In genomic region chr20:13492001-13492480, GRCh38 we compare ENCODE assay signal across 11 cellular contexts.
A peak's percentile ranks its signal among the peaks of the same experiment; 100 is the strongest.
DNase-seq lines count a peak whose midpoint lies in the region; ATAC-seq and TF ChIP-seq lines count a peak whose summit lies in the region.
"Had no signal": no experiment of that assay in that cellular context is flagged by ENCODE, and none has a peak within 500 bp of the region (broad histone marks: within the 10 kb centered on the region; RNA-seq: fewer than 3 reads in every experiment).

No MANE protein-coding gene starts in this region.

- H3K4me3 ChIP-seq in AG10803 (ENCODE audit: low read length) (no peak overlapping the region; the same call in 1 of the 2 replicates), neural progenitor cell (peak overlapping the region; percentile 26)

- H2AFZ ChIP-seq in neural progenitor cell (replicated peaks): no peak overlapping the region

- peak overlapping the region; percentile 77 for H3K4me2 ChIP-seq in neural progenitor cell

- peaks cover 14% of the 10 kb centered on the region for H3F3A ChIP-seq in neural progenitor cell (ENCODE audit: low read depth)

- no peaks in the 10 kb centered on the region for H3K36me3 ChIP-seq in neural progenitor cell

- peaks cover 6% of the 10 kb centered on the region for H3K36me3 Mint-ChIP-seq in neural progenitor cell

- TF ChIP-seq CTCF in AG10803 (conservative IDR thresholded peaks at IDR 0.05; ENCODE audit: low read length) (peak; percentile 34; the same call in 1 of the 2 replicates), neural progenitor cell (IDR thresholded peaks at IDR 0.05) (peak; percentile 9)

- H3K27ac Mint-ChIP-seq in neural progenitor cell: peak overlapping the region; percentile 10
- H3K27ac Mint-ChIP-seq: activated naive CD8-positive, alpha-beta T cell treated with anti-CD3 and anti-CD28 coated beads, Interleukin-2, amount 10 ng/mL, durations not matched to agents 7 days and 5 days had no signal

- no peaks in the 10 kb centered on the region for H3K27me3 ChIP-seq in neural progenitor cell

- H3K4me1 Mint-ChIP-seq in neural progenitor cell: peaks cover 26% of the 10 kb centered on the region
- H3K4me1 Mint-ChIP-seq: activated naive CD8-positive, alpha-beta T cell treated with anti-CD3 and anti-CD28 coated beads, Interleukin-2, amount 10 ng/mL, durations not matched to agents 7 days and 5 days had no signal

- no peak for ATAC-seq in GM19463 (IDR thresholded peaks at IDR 0.05; ENCODE audit: unreplicated experiment)
- ATAC-seq in HG03439 (IDR thresholded peaks at IDR 0.05; ENCODE audit: unreplicated experiment): no peak
- no peak for ATAC-seq in HG02870 (IDR thresholded peaks at IDR 0.05; ENCODE audit: unreplicated experiment)
- ATAC-seq: Panc1 had no signal

- H3K9me3 ChIP-seq in neural progenitor cell (ENCODE audit: low read depth): no peaks in the 10 kb centered on the region

- H3K9me3 Mint-ChIP-seq in neural progenitor cell: peaks cover 7% of the 10 kb centered on the region

- H3K27me3 Mint-ChIP-seq in neural progenitor cell (ENCODE audit: insufficient read depth, low read depth): peaks cover 2% of the 10 kb centered on the region
- H3K27me3 Mint-ChIP-seq: activated naive CD8-positive, alpha-beta T cell treated with anti-CD3 and anti-CD28 coated beads, Interleukin-2, amount 10 ng/mL, durations not matched to agents 7 days and 5 days had no signal

- H3K79me2 ChIP-seq in neural progenitor cell (ENCODE audit: low read depth): no peaks in the 10 kb centered on the region

- no peak overlapping the region for H3K4me3 Mint-ChIP-seq in neural progenitor cell
- H3K4me3 Mint-ChIP-seq: activated naive CD8-positive, alpha-beta T cell treated with anti-CD3 and anti-CD28 coated beads, Interleukin-2, amount 10 ng/mL, durations not matched to agents 7 days and 5 days had no signal

- H3K9ac ChIP-seq in neural progenitor cell: no peak overlapping the region

- H3K27ac ChIP-seq in neural progenitor cell: peak overlapping the region; percentile 79

- peaks cover 33% of the 10 kb centered on the region for H3K4me1 ChIP-seq in neural progenitor cell

- no peaks in the 10 kb centered on the region for H4K20me1 ChIP-seq in neural progenitor cell (ENCODE audit: low read depth)

- DNase-seq in AG10803 (ENCODE audit: low read depth): peak; percentile 85
- peak; percentile 46 for DNase-seq in NCI-H2196 (lab: John Stamatoyannopoulos, UW; ENCODE audit: unreplicated experiment)
- peak; percentile 84 for DNase-seq in fibroblast of peridontal ligament (ENCODE audit: extremely low read depth)
- peak; percentile 85 for DNase-seq in neural progenitor cell (ENCODE audit: low spot score)
- DNase-seq in HPDE6-E6E7 (ENCODE audit: extremely low spot score): no peak
- DNase-seq: activated naive CD8-positive, alpha-beta T cell treated with anti-CD3 and anti-CD28 coated beads, Interleukin-2, amount 10 ng/mL, durations not matched to agents 7 days and 5 days; DMS153 had no signal
